18 cellular contexts compared by ENCODE assay signal in genomic region chr10:25815999-25816768, GRCh38.
DNase-seq lines count a peak whose midpoint lies in the region; TF ChIP-seq lines count a peak whose summit lies in the region.
"Had no signal": no experiment of that assay in that cellular context is flagged by ENCODE, and none has a peak within 500 bp of the region (broad histone marks: within the 10 kb centered on the region; RNA-seq: fewer than 3 reads in every experiment).

No MANE protein-coding gene starts in this region.

- H3K27ac ChIP-seq in thymus (ENCODE audit: low read depth) = peak overlapping the region; percentile 12
- H3K27ac ChIP-seq: 22Rv1, HL-60, tibial artery had no signal

- H3K4me1 ChIP-seq in thymus (ENCODE audit: control insufficient read depth, insufficient read depth, low read length) = no peaks in the 10 kb centered on the region
- H3K4me1 ChIP-seq: tibial artery had no signal

- no peaks in the 10 kb centered on the region for H3K9me3 ChIP-seq in thymus (ENCODE audit: control insufficient read depth)
- H3K9me3 ChIP-seq: tibial artery had no signal

- H3K27me3 ChIP-seq in thymus (ENCODE audit: control insufficient read depth, insufficient read depth) = no peaks in the 10 kb centered on the region
- H3K27me3 ChIP-seq: tibial artery had no signal

- in situ Hi-C loops in astrocyte of the spinal cord (cut with HindIII; ENCODE audit: low sequenced_read_pairs) = no loop called here

- H3K4me3 ChIP-seq in astrocyte of the spinal cord (ENCODE audit: low read depth, low read length) (no peak overlapping the region), thymus (ENCODE audit: low read length) (no peak overlapping the region)
- H3K4me3 ChIP-seq: tibial artery had no signal

- H3K36me3 ChIP-seq in thymus (ENCODE audit: control insufficient read depth, insufficient read depth) = no peaks in the 10 kb centered on the region
- H3K36me3 ChIP-seq: tibial artery had no signal

- TF ChIP-seq CTCF in astrocyte of the spinal cord (IDR thresholded peaks at IDR 0.05; ENCODE audit: low read depth, low read length) = no peak

- 65% methylated on average over 8 of the region's 8 CpGs for WGBS in thymus

- DNase-seq in NCI-H1105 treated with DMSO at 0.1 percent for 48 hours (lab: John Stamatoyannopoulos, UW) (peak; percentile 29), NCI-H1105 (lab: John Stamatoyannopoulos, UW) (no peak), NCI-H748 (lab: John Stamatoyannopoulos, UW; ENCODE audit: unreplicated experiment) (peak; percentile 80), astrocyte of the spinal cord (ENCODE audit: low read depth, low spot score) (peak; percentile 22), NCI-H187 (lab: John Stamatoyannopoulos, UW) (no peak), kidney glomerular epithelial cell (lab: John Stamatoyannopoulos, UW) (no peak), SKM-1 treated with dmso at 0.1 percent for 144 hours (lab: John Stamatoyannopoulos, UW; ENCODE audit: unreplicated experiment) (no peak)
- DNase-seq: activated CD4-positive, alpha-beta memory T cell treated with anti-CD3 and anti-CD28 coated beads for 36 hours; activated T-cell treated with anti-CD3 and anti-CD28 coated beads, Interleukin-2, amount 50 U/mL, for 1 hour; DMS53; effector CD4-positive, alpha-beta T cell; naive thymus-derived CD8-positive, alpha-beta T cell; NCI-H1048; OCI-M1; tibial artery had no signal

Comparison
In these comparisons a context has a peak if more than half of its experiments do, and no peak if none do; other contexts are left out.
1. DNase-seq: peak in NCI-H1105 treated with DMSO at 0.1 percent for 48 hours (single experiment), NCI-H748 (single experiment) and astrocyte of the spinal cord (single experiment); none in NCI-H1105 (single experiment), NCI-H187 (0 of 2), kidney glomerular epithelial cell (single experiment) and SKM-1 treated with dmso at 0.1 percent for 144 hours (single experiment).